ENCODE assay signal across 19 cellular contexts in the genomic region with DNA sequence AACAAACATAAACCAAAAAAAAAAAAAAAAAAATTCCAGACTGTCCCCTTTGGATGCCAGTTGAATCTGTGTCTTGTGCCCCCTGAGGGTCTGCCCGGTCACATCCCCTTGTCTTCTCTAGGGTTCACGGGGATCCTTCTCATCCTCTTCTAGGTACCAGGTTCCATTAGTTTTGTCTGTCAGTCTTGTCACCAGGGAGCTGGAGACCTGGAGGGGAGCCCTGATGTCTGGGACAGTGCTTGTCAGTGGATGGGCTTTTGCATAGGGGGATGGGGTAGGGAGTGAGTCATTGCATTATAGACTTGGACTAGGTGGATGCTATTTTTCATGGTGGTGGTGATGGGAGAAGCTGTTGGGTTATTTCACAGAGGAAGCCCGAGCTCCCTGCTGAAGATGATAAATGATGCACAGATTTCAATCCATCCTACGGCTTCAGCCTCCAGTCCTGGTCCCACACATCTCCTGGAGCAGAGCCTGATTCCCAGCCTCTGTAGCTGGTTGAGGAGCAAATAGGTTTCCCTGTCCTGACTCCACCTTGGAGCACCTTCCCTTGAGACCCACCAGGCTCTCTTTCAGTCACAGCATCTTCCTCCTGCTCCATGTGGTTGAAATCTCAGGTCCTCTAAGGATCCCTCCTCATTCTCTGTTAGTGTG. TPM values are rescaled to one million over a fixed set of nuclear protein-coding genes. Genes with fewer than 3 reads are reported as not detected.
A peak's percentile ranks its signal among the peaks of the same experiment; 100 is the strongest.
DNase-seq lines count a peak whose midpoint lies in the region; ATAC-seq, FAIRE-seq and TF ChIP-seq lines count a peak whose summit lies in the region.
"Had no signal": no experiment of that assay in that cellular context is flagged by ENCODE, and none has a peak within 500 bp of the region (broad histone marks: within the 10 kb centered on the region; RNA-seq: fewer than 3 reads in every experiment).

No MANE protein-coding gene starts in this region.

- H3F3A ChIP-seq in neural progenitor cell (ENCODE audit: low read depth) = no peaks in the 10 kb centered on the region

- H2AK5ac ChIP-seq in mesendoderm (ENCODE audit: low read length) = no peak overlapping the region

- H3K27ac ChIP-seq in A549 (no peak overlapping the region), HepG2 (ENCODE audit: extremely low read length, insufficient read depth, low read length) (no peak overlapping the region), neural progenitor cell (no peak overlapping the region), mesendoderm (ENCODE audit: low read depth, low read length) (no peak overlapping the region)
- H3K27ac ChIP-seq: C4-2B had no signal

- H3K4ac ChIP-seq in mesendoderm (ENCODE audit: low read depth, low read length) = no peak overlapping the region

- H3K4me2 ChIP-seq in A549 (no peak overlapping the region), HepG2 (ENCODE audit: low read depth, low read length) (no peak overlapping the region), neural progenitor cell (no peak overlapping the region), mesendoderm (ENCODE audit: low read length) (no peak overlapping the region)

- H3K4me1 ChIP-seq in A549 (no peaks in the 10 kb centered on the region), HepG2 (ENCODE audit: insufficient read depth, low read length) (peaks cover 18% of the 10 kb centered on the region), neural progenitor cell (no peaks in the 10 kb centered on the region), mesendoderm (ENCODE audit: control insufficient read depth, low read depth, low read length) (no peaks in the 10 kb centered on the region)
- H3K4me1 ChIP-seq: BE2C had no signal

- H3K4me1 Mint-ChIP-seq in osteocyte (ENCODE audit: unreplicated experiment) (peaks cover 5% of the 10 kb centered on the region), neural progenitor cell (peaks cover 2% of the 10 kb centered on the region)

- no peak overlapping the region for H3K18ac ChIP-seq in mesendoderm (ENCODE audit: low read length)

- no peaks in the 10 kb centered on the region for H4K20me1 ChIP-seq in HepG2 (ENCODE audit: insufficient read depth, low read length)
- no peaks in the 10 kb centered on the region for H4K20me1 ChIP-seq in neural progenitor cell (ENCODE audit: low read depth)

- in situ Hi-C loops in HepG2 (cut with HindIII; ENCODE audit: extremely low pct_ligation_motif_present, low pct_unique_long_range_greater_than_20kb) = loop anchor here (10.0 kb wide), 1 partner anchor 207 kb away; no protein-coding TSS in a partner anchor

- TF ChIP-seq RAD21 in A549 (conservative IDR thresholded peaks at IDR 0.05 in 1 of 2, IDR thresholded peaks at IDR 0.05 in 1 of 2) (no peak), HepG2 (CRISPR knock-in tag; IDR thresholded peaks at IDR 0.05) (no peak)

- no peak overlapping the region for H2BK120ac ChIP-seq in mesendoderm (ENCODE audit: low read depth, low read length)

- H4K8ac ChIP-seq in mesendoderm (ENCODE audit: low read depth, low read length) = no peak overlapping the region

- no peak overlapping the region for H3K23ac ChIP-seq in mesendoderm (ENCODE audit: low read length)

- H3K27me3 ChIP-seq in HepG2 (ENCODE audit: control insufficient read depth in 1 of 2, insufficient read depth in 2 of 2, low read length in 2 of 2) (peaks cover 0 to 2% of the 10 kb centered on the region in 2 experiments; a peak in 1 of 5 replicates), neural progenitor cell (no peaks in the 10 kb centered on the region), mesendoderm (ENCODE audit: insufficient read depth, low read length, poor library complexity) (no peaks in the 10 kb centered on the region)
- H3K27me3 ChIP-seq: BE2C had no signal

- no TSS peak for BruUV-seq in HepG2 (replicated peaks; lab: Mats Ljungman, UMichigan)

- no peak overlapping the region for H3K4me3 Mint-ChIP-seq in osteocyte (ENCODE audit: unreplicated experiment)
- H3K4me3 Mint-ChIP-seq in neural progenitor cell = no peak overlapping the region
- H3K4me3 Mint-ChIP-seq: CD4-positive, alpha-beta memory T cell had no signal

- DNase-seq in A549 (ENCODE audit: low read depth in 1 of 2, low spot score in 1 of 2) (no peak), GM03348 (ENCODE audit: low spot score) (peak; percentile 6), hepatic stellate cell (ENCODE audit: low spot score) (peak; percentile 11), osteocyte (ENCODE audit: extremely low spot score, unreplicated experiment) (peak; percentile 59), cerebellum (ENCODE audit: low spot score) (no peak), HepG2 (ENCODE audit: low spot score) (no peak), neural progenitor cell (ENCODE audit: low spot score) (no peak), mesendoderm (no peak)
- DNase-seq: BE2C; CD4-positive, alpha-beta memory T cell; DMS153; DMS79 treated with DMSO at 0.1 percent for 48 hours; EL; HCEC 1CT had no signal

- H3K9me3 ChIP-seq in A549 = peaks cover 29% of the 10 kb centered on the region
- H3K9me3 ChIP-seq in HepG2 (ENCODE audit: low read length) = peaks cover 7% of the 10 kb centered on the region; the same call in 1 of the 2 replicates
- no peaks in the 10 kb centered on the region for H3K9me3 ChIP-seq in neural progenitor cell (ENCODE audit: low read depth)
- H3K9me3 ChIP-seq: BE2C had no signal

- H2AFZ ChIP-seq in HepG2 (ENCODE audit: low read length) (no peak overlapping the region), neural progenitor cell (replicated peaks) (no peak overlapping the region)

- H3K27me3 Mint-ChIP-seq in osteocyte (ENCODE audit: unreplicated experiment) (no peaks in the 10 kb centered on the region), neural progenitor cell (ENCODE audit: insufficient read depth, low read depth) (peaks cover 13% of the 10 kb centered on the region)

- POLR2A ChIA-PET in A549 (lab: Yijun Ruan, JAX) = interaction anchor here (0.8 kb wide), 1 partner anchor 79 kb away, joined by 4 read pairs; a partner anchor contains a TSS
- POLR2A ChIA-PET in HepG2 (lab: Yijun Ruan, JAX) = no interaction called here

- H3K79me1 ChIP-seq in mesendoderm (ENCODE audit: low read length) = no peaks in the 10 kb centered on the region

- FAIRE-seq in A549 (lab: Jason Lieb, UNC) (peak; percentile 13), HepG2 (lab: Jason Lieb, UNC) (no peak)
- FAIRE-seq: D721Med, G401.6, GM12892, H1 had no signal

- no peak overlapping the region for H3K27ac Mint-ChIP-seq in osteocyte (ENCODE audit: unreplicated experiment)
- H3K27ac Mint-ChIP-seq in neural progenitor cell = no peak overlapping the region
- H3K27ac Mint-ChIP-seq: CD4-positive, alpha-beta memory T cell had no signal

- 47% methylated on average over 4 of the region's 4 CpGs for WGBS in A549 (ENCODE audit: missing lambda C conversion rate)
- 54% methylated on average over 4 of the region's 4 CpGs for WGBS in HepG2 (ENCODE audit: low lambda C conversion rate)
- WGBS in mesendoderm (ENCODE audit: extremely low coverage, insufficient coverage, low lambda C conversion rate) = no CpG with 5 or more reads among the region's 4 CpGs

- peak in 1 of 2 experiments; percentile 3; a peak in 1 of 6 replicates for ATAC-seq in A549
- no peak for ATAC-seq in HepG2

- intact Hi-C loops in HepG2 (cut with micrococcal nuclease; ENCODE audit: unreplicated experiment) = no loop called here

- no peak overlapping the region for H2BK15ac ChIP-seq in mesendoderm (replicated peaks; ENCODE audit: low read depth)

- no peaks in the 10 kb centered on the region for H3K79me2 ChIP-seq in HepG2 (ENCODE audit: insufficient read depth, low read length)
- H3K79me2 ChIP-seq in neural progenitor cell (ENCODE audit: low read depth) = no peaks in the 10 kb centered on the region
- no peaks in the 10 kb centered on the region for H3K79me2 ChIP-seq in mesendoderm (ENCODE audit: control insufficient read depth, insufficient read depth, low read length)

- no peak overlapping the region for H3K4me3 ChIP-seq in A549
- H3K4me3 ChIP-seq in HepG2 (replicated peaks in 1 of 3; ENCODE audit: insufficient read depth in 1 of 3, low read depth in 2 of 3, low read length in 3 of 3) = no peak overlapping the region
- H3K4me3 ChIP-seq in neural progenitor cell = no peak overlapping the region
- H3K4me3 ChIP-seq in mesendoderm (ENCODE audit: low read length) = no peak overlapping the region

- H3K36me3 Mint-ChIP-seq in osteocyte (ENCODE audit: unreplicated experiment) (no peaks in the 10 kb centered on the region), neural progenitor cell (no peaks in the 10 kb centered on the region)

- H4K5ac ChIP-seq in mesendoderm (ENCODE audit: low read length) = no peak overlapping the region

- no peak overlapping the region for H2BK5ac ChIP-seq in mesendoderm (ENCODE audit: low read length)

- H3K56ac ChIP-seq in mesendoderm (ENCODE audit: low read length) = no peak overlapping the region

- CTCF ChIA-PET in A549 (lab: Yijun Ruan, JAX) = interaction anchor here (0.5 to 1.9 kb wide), 7 partner anchors 15 to 205 kb away, joined by 3 to 8 read pairs (median 3); no protein-coding TSS in a partner anchor
- CTCF ChIA-PET in HepG2 (lab: Yijun Ruan, JAX; ENCODE audit: low intra/inter-chr PET ratio, low total read pairs) = no interaction called here

- TF ChIP-seq EP300 in A549 (IDR thresholded peaks at IDR 0.05) (no peak), HepG2 (IDR thresholded peaks at IDR 0.05; ENCODE audit: low read depth in 2 of 2, low read length in 2 of 2) (no peak), HepG2 (CRISPR knock-in tag; IDR thresholded peaks at IDR 0.05; ENCODE audit: borderline replicate concordance) (no peak)

- H3K9ac ChIP-seq in HepG2 (ENCODE audit: insufficient read depth, low read depth, low read length) (no peak overlapping the region), neural progenitor cell (no peak overlapping the region), mesendoderm (ENCODE audit: low read length) (no peak overlapping the region)

- no peak for TF ChIP-seq POLR2A in A549 (IDR thresholded peaks at IDR 0.05; ENCODE audit: low read length)
- no peak for TF ChIP-seq POLR2A in HepG2 (IDR thresholded peaks at IDR 0.05; ENCODE audit: insufficient read depth in 1 of 2, low read depth in 2 of 2, low read length in 2 of 2)

- no peaks in the 10 kb centered on the region for H3K36me3 ChIP-seq in HepG2 (replicated peaks in 1 of 2; ENCODE audit: control insufficient read depth in 1 of 2, insufficient read depth in 2 of 2, low read length in 2 of 2)
- H3K36me3 ChIP-seq in neural progenitor cell = no peaks in the 10 kb centered on the region
- no peaks in the 10 kb centered on the region for H3K36me3 ChIP-seq in mesendoderm (ENCODE audit: control insufficient read depth, insufficient read depth, low read length)
- H3K36me3 ChIP-seq: BE2C had no signal

- TF ChIP-seq CTCF in A549 (IDR thresholded peaks at IDR 0.05) = no peak
- TF ChIP-seq CTCF in osteocyte (IDR thresholded peaks at IDR 0.05) = no peak
- no peak for TF ChIP-seq CTCF in HepG2 (CRISPR knock-in tag; IDR thresholded peaks at IDR 0.05)
- no peak for TF ChIP-seq CTCF in neural progenitor cell (IDR thresholded peaks at IDR 0.05)

- H3K9me3 Mint-ChIP-seq in osteocyte (ENCODE audit: unreplicated experiment) = peaks cover 8% of the 10 kb centered on the region
- peaks cover 15% of the 10 kb centered on the region for H3K9me3 Mint-ChIP-seq in neural progenitor cell

RNA-seq across cellular contexts. Expression of a gene that starts 26.0 kb away (rescaled TPM):
- polyA plus RNA-seq in A549 (2011; rRNA removed) (18.8 and 22.0 TPM in 2 replicates), A549 (2017; fragmentation: RNase III; extraction: RNeasy Plus Mini Kit Qiagen cat#74134 plus additional on column Dnase treatment) (18.8 to 21.2 TPM (median 21.2 TPM) in 3 replicates), HepG2 (2011; rRNA removed) (18.1 and 20.9 TPM in 2 replicates)
- polyA plus RNA-seq in A549 (2012; cell fraction: cytosol; rRNA removed) = 24.6 and 37.8 TPM in 2 replicates
- 31.1 and 32.6 TPM in 2 replicates for polyA plus RNA-seq in A549 (2012; cell fraction: nucleus; rRNA removed)
- 54.4 and 58.2 TPM in 2 replicates for polyA minus RNA-seq in A549 (2011; rRNA and poly(A)+ RNA removed)
- total RNA-seq in osteocyte (25.7 and 32.5 TPM in 2 replicates), cerebellum (9.5 TPM), HepG2 (2016; rRNA removed; fragmentation: Illumina TruSeq; extraction: Trizol) (9.0 and 15.0 TPM in 2 replicates), neural progenitor cell (ENCODE audit: low replicate concordance) (28.2 and 35.4 TPM in 2 replicates)
- total RNA-seq in HepG2 (2016; cell fraction: cytosol; rRNA removed; fragmentation: Illumina TruSeq; extraction: Trizol; ENCODE audit: low read depth) = 12.3 and 12.5 TPM in 2 replicates
- total RNA-seq in HepG2 (2016; cell fraction: insoluble cytoplasmic fraction; rRNA removed; fragmentation: Illumina TruSeq; extraction: Trizol) = 7.6 and 12.6 TPM in 2 replicates
- 23.0 and 32.2 TPM in 2 replicates for total RNA-seq in HepG2 (2016; cell fraction: membrane; rRNA removed; fragmentation: Illumina TruSeq; extraction: Trizol)
- 6.1 and 7.1 TPM in 2 replicates for total RNA-seq in HepG2 (2016; cell fraction: nucleus; rRNA removed; fragmentation: Illumina TruSeq; extraction: Trizol)
- 13.7 and 18.9 TPM in 2 replicates for polyA plus RNA-seq in HepG2 (2011; cell fraction: cytosol; rRNA removed)
- 11.0 and 12.4 TPM in 2 replicates for polyA plus RNA-seq in HepG2 (2011; cell fraction: nucleus; rRNA removed)
- polyA plus RNA-seq in HepG2 (2012) = 6.7 and 12.4 TPM in 2 replicates
- polyA plus RNA-seq in HepG2 (2016; cell fraction: cytosol; fragmentation: Illumina TruSeq; extraction: Trizol; ENCODE audit: low read depth) = 9.0 and 11.1 TPM in 2 replicates
- 7.0 and 8.8 TPM in 2 replicates for polyA plus RNA-seq in HepG2 (2016; cell fraction: insoluble cytoplasmic fraction; fragmentation: Illumina TruSeq; extraction: Trizol; ENCODE audit: low read depth)
- 18.0 and 20.4 TPM in 2 replicates for polyA plus RNA-seq in HepG2 (2016; cell fraction: membrane; fragmentation: Illumina TruSeq; extraction: Trizol; ENCODE audit: low read depth)
- polyA plus RNA-seq in HepG2 (2016; cell fraction: nucleus; fragmentation: Illumina TruSeq; extraction: Trizol; ENCODE audit: insufficient read depth, low read depth) = 7.5 and 9.5 TPM in 2 replicates
- 3.6 and 41.2 TPM in 2 replicates for polyA minus RNA-seq in HepG2 (2011; rRNA and poly(A)+ RNA removed; ENCODE audit: low replicate concordance)
- polyA minus RNA-seq in HepG2 (2011; cell fraction: cytosol; rRNA and poly(A)+ RNA removed) = 11.4 and 11.8 TPM in 2 replicates
- 2.4 and 5.6 TPM in 2 replicates for polyA minus RNA-seq in HepG2 (2011; cell fraction: nucleus; rRNA and poly(A)+ RNA removed)
- 7.2 TPM for polyA plus RNA-seq in mesendoderm (2013, experiment 1 of 2)
- 7.3 TPM for polyA plus RNA-seq in mesendoderm (2013, experiment 2 of 2)
- polyA plus RNA-seq: CD4-positive, alpha-beta memory T cell had no signal

Comparison
In these comparisons a context has a peak if more than half of its experiments do, and no peak if none do; other contexts are left out.
1. DNase-seq: peak in GM03348 (single experiment), hepatic stellate cell (single experiment) and osteocyte (single experiment); none in A549 (0 of 2), cerebellum (single experiment), HepG2 (single experiment), neural progenitor cell (single experiment) and mesendoderm (single experiment).